1 cellular context compared by ENCODE assay signal in genomic region chr13:83879431-83880171, GRCh38.
TF ChIP-seq lines count a peak whose summit lies in the region.

No MANE protein-coding gene starts in this region.

TF ChIP-seq in H1, 55 proteins besides CTCF, POLR2A, EP300 and RAD21:
- TF ChIP-seq SAP30 (IDR thresholded peaks at IDR 0.05; ENCODE audit: insufficient read depth, insufficient replicate concordance, low read length) (no peak), YY1 (IDR thresholded peaks at IDR 0.05; ENCODE audit: low read depth, low read length) (no peak), POU5F1 (IDR thresholded peaks at IDR 0.05; ENCODE audit: low read depth, low read length) (no peak), SIRT6 (IDR thresholded peaks at IDR 0.05; ENCODE audit: low read length) (no peak), ASH2L (IDR thresholded peaks at IDR 0.05; ENCODE audit: low read length) (peak; percentile 45), HDAC2 (IDR thresholded peaks at IDR 0.05; ENCODE audit: borderline replicate concordance in 1 of 2, low read depth in 2 of 2, low read length in 2 of 2) (no peak), RNF2 (IDR thresholded peaks at IDR 0.05; ENCODE audit: borderline replicate concordance, low read depth, low read length, missing control alignments, poor library complexity, severe bottlenecking) (peak; percentile 23), GABPA (IDR thresholded peaks at IDR 0.05; ENCODE audit: borderline replicate concordance, insufficient read depth, low read length) (no peak), TBP (IDR thresholded peaks at IDR 0.05; ENCODE audit: low read depth, low read length) (no peak), SUZ12 (IDR thresholded peaks at IDR 0.05; ENCODE audit: low read length) (peak; percentile 68; the same call in 1 of the 2 replicates), TEAD4 (IDR thresholded peaks at IDR 0.05; ENCODE audit: low read depth, low read length) (no peak), NRF1 (IDR thresholded peaks at IDR 0.05; ENCODE audit: low read depth, low read length) (no peak), ATF3 (IDR thresholded peaks at IDR 0.05; ENCODE audit: insufficient read depth, low read depth, low read length) (no peak), KDM4A (IDR thresholded peaks at IDR 0.05; ENCODE audit: low read depth, low read length, severe bottlenecking) (peak; percentile 48), CHD1 (IDR thresholded peaks at IDR 0.05; ENCODE audit: low read depth, low read length) (no peak), CTBP2 (IDR thresholded peaks at IDR 0.05; ENCODE audit: borderline replicate concordance, insufficient read depth, insufficient read length, low read length) (peak; percentile 7), EZH2 (IDR thresholded peaks at IDR 0.05; ENCODE audit: low read depth, low read length, severe bottlenecking) (peak; percentile 45)
